ENCODE assay signal across 8 cellular contexts in genomic region chr1:25616080-25616931, GRCh38. TPM values are rescaled to one million over a fixed set of nuclear protein-coding genes. Genes with fewer than 3 reads are reported as not detected.
DNase-seq lines count a peak whose midpoint lies in the region; ATAC-seq, FAIRE-seq and TF ChIP-seq lines count a peak whose summit lies in the region.

Gene MAN1C1 (plus strand): TSS chr1:25616791. CDS start chr1:25617798, 1,007 bp downstream.

- peak within 1 kb of the TSS; percentile 98 for H3K4me2 ChIP-seq in HCT116 (ENCODE audit: low read length)

- no peak for TF ChIP-seq POLR2A in HCT116 (IDR thresholded peaks at IDR 0.05; ENCODE audit: borderline replicate concordance, extremely low read depth, insufficient read depth, insufficient read length)

- peak; percentile 95 for ATAC-seq in HCT116
- ATAC-seq in T-cell (replicated peaks in 1 of 4) = peak; percentile 71 to 80 (median 72)
- peak; percentile 96 for ATAC-seq in upper lobe of right lung

- FAIRE-seq in G401.6 (lab: Jason Lieb, UNC) = peak; percentile 72

- H3K36me3 ChIP-seq in HCT116 (ENCODE audit: control insufficient read depth in 1 of 2, insufficient read depth in 2 of 2, low read length in 2 of 2) (no peaks in the 10 kb centered on the region), left ventricle myocardium inferior (no peaks in the 10 kb centered on the region), upper lobe of right lung (no peaks in the 10 kb centered on the region)

- RAD21 ChIA-PET in HCT116 (lab: Charles Lee; ENCODE audit: low non-redundant PET in 1 of 2, low total read pairs in 2 of 2, uncharacterized antibody in 2 of 2, unreplicated experiment in 2 of 2) = no interaction called here

- no peaks in the 10 kb centered on the region for H3K36me3 Mint-ChIP-seq in T-cell

- DNase-seq in HCT116 (ENCODE audit: low read depth, low spot score) = peak; percentile 69
- DNase-seq in NCI-H1092 treated with DMSO at 0.1 percent for 48 hours (lab: John Stamatoyannopoulos, UW) = peak; percentile 97
- DNase-seq in T-cell = peak; percentile 54 to 89 (median 72)
- peak; percentile 58 for DNase-seq in amniotic stem cell (lab: John Stamatoyannopoulos, UW)
- DNase-seq in left ventricle myocardium inferior = peak; percentile 91
- DNase-seq in posterior vena cava (ENCODE audit: low spot score) = peak; percentile 94
- peak; percentile 95 for DNase-seq in upper lobe of right lung

- no peaks in the 10 kb centered on the region for H3K9me3 Mint-ChIP-seq in T-cell

- peak within 1 kb of the TSS; percentile 78 to 93 (median 92) for H3K4me3 Mint-ChIP-seq in T-cell

- H3K4me1 ChIP-seq in HCT116 (ENCODE audit: control insufficient read depth in 1 of 2, insufficient read depth in 2 of 2, low read length in 2 of 2) (peaks cover 5 to 13% of the 10 kb centered on the region in 2 experiments; a peak in 3 of 4 replicates), left ventricle myocardium inferior (peaks cover 58% of the 10 kb centered on the region), upper lobe of right lung (peaks cover 20% of the 10 kb centered on the region)

- no peak for TF ChIP-seq RAD21 in HCT116 (IDR thresholded peaks at IDR 0.05; ENCODE audit: low read depth)

- H2AFZ ChIP-seq in HCT116 (ENCODE audit: low read depth, low read length, poor library complexity, severe bottlenecking) = peak within 1 kb of the TSS; percentile 68

- no peaks in the 10 kb centered on the region for H3K9me3 ChIP-seq in HCT116 (ENCODE audit: control insufficient read depth in 1 of 2, insufficient read depth in 1 of 2, low read depth in 1 of 2, low read length in 2 of 2)
- no peaks in the 10 kb centered on the region for H3K9me3 ChIP-seq in left ventricle myocardium inferior (replicated peaks)
- no peaks in the 10 kb centered on the region for H3K9me3 ChIP-seq in upper lobe of right lung

- intact Hi-C loops in HCT116 (cut with micrococcal nuclease) = loop anchor here (5.0 kb wide), 1 partner anchor 181 kb away; no protein-coding TSS in a partner anchor
- intact Hi-C loops in left ventricle myocardium inferior (cut with micrococcal nuclease) = loop anchor here (5.0 to 10.0 kb wide), 2 partner anchors 76 to 128 kb away; no protein-coding TSS in a partner anchor
- intact Hi-C loops in posterior vena cava (cut with DNase I) = loop anchor here (2.0 to 5.0 kb wide), 3 partner anchors 76 to 180 kb away; no protein-coding TSS in a partner anchor
- intact Hi-C loops in upper lobe of right lung (cut with DNase I) = loop anchor here (10.0 kb wide), 1 partner anchor 178 kb away; no protein-coding TSS in a partner anchor

- BruUV-seq in HCT116 (replicated peaks; lab: Mats Ljungman, UMichigan) = no TSS peak

- H3K9me2 ChIP-seq in HCT116 (ENCODE audit: insufficient read depth) = no peaks in the 10 kb centered on the region

- CTCF ChIA-PET in HCT116 (lab: Charles Lee) (interaction anchor here (0.9 kb wide), 1 partner anchor 182 kb away, joined by 8 read pairs; no protein-coding TSS in a partner anchor), T-cell (lab: Charles Lee) (interaction anchor here in 1 of 2 donors (0.8 kb wide), 1 partner anchor 26 kb away, joined by 3 read pairs; no protein-coding TSS in a partner anchor)

- peaks cover 50 to 56% (median 51%) of the 10 kb centered on the region in 3 donors for H3K4me1 Mint-ChIP-seq in T-cell

- no peaks in the 10 kb centered on the region for H4K20me1 ChIP-seq in HCT116 (ENCODE audit: insufficient read depth)

- peak within 1 kb of the TSS; percentile 64 to 72 for H3K4me3 ChIP-seq in HCT116 (replicated peaks in 1 of 2; ENCODE audit: low read depth in 1 of 2, low read length in 2 of 2)
- peak within 1 kb of the TSS; percentile 96 for H3K4me3 ChIP-seq in left ventricle myocardium inferior
- peak within 1 kb of the TSS; percentile 85 for H3K4me3 ChIP-seq in upper lobe of right lung

- H3K27ac ChIP-seq in HCT116 (ENCODE audit: low read depth, low read length) = peak within 1 kb of the TSS; percentile 55; the same call in 1 of the 2 replicates
- peak within 1 kb of the TSS; percentile 87 for H3K27ac ChIP-seq in left ventricle myocardium inferior (replicated peaks)
- H3K27ac ChIP-seq in upper lobe of right lung = peak within 1 kb of the TSS; percentile 72

- H3K79me2 ChIP-seq in HCT116 (ENCODE audit: insufficient read depth, low read length) = no peaks in the 10 kb centered on the region

- TF ChIP-seq CTCF in HCT116 (IDR thresholded peaks at IDR 0.05 in 2 of 3, conservative IDR thresholded peaks at IDR 0.05 in 1 of 3; ENCODE audit: borderline replicate concordance in 1 of 3, insufficient read depth in 1 of 3, low read depth in 2 of 3, low read length in 2 of 3) (peak in 2 of 3 experiments; percentile 50; a peak in 4 of 6 replicates), left ventricle myocardium inferior (IDR thresholded peaks at IDR 0.05; ENCODE audit: borderline replicate concordance) (peak; percentile 66), upper lobe of right lung (IDR thresholded peaks at IDR 0.05) (peak; percentile 51)

- H3K9ac ChIP-seq in HCT116 (ENCODE audit: low read length) = peak within 1 kb of the TSS; percentile 62

- POLR2A ChIA-PET in HCT116 (lab: Charles Lee) (no interaction called here), T-cell (lab: Charles Lee) (interaction anchor here in 1 of 2 donors (0.6 kb wide), 1 partner anchor 197 kb away, joined by 5 read pairs; no protein-coding TSS in a partner anchor)

- H3K27me3 Mint-ChIP-seq in T-cell = peaks cover 0 to 2% of the 10 kb centered on the region in 2 donors

- H3K27ac Mint-ChIP-seq in T-cell = peak within 1 kb of the TSS; percentile 35 to 84

- H3K27me3 ChIP-seq in HCT116 (ENCODE audit: insufficient read depth, low read length) = peaks cover 13% of the 10 kb centered on the region; the same call in 1 of the 2 replicates
- no peaks in the 10 kb centered on the region for H3K27me3 ChIP-seq in left ventricle myocardium inferior (ENCODE audit: low read depth)
- H3K27me3 ChIP-seq in upper lobe of right lung = no peaks in the 10 kb centered on the region

TF ChIP-seq in HCT116, 20 proteins besides CTCF, POLR2A, EP300 and RAD21:
- TF ChIP-seq EGR1 (IDR thresholded peaks at IDR 0.05; ENCODE audit: low read depth) (peak; percentile 94), POLR2AphosphoS5 (IDR thresholded peaks at IDR 0.05; ENCODE audit: low read depth, low read length) (peak; percentile 25; the same call in 1 of the 2 replicates), ZFX (IDR thresholded peaks at IDR 0.05) (no peak)
TF ChIP-seq in HCT116: peak in this region for 2.

RNA-seq across cellular contexts. Expression of gene MAN1C1, which starts in this region (rescaled TPM):
- 1.2 TPM for total RNA-seq in HCT116 (2021; ENCODE audit: unreplicated experiment)
- polyA plus RNA-seq in HCT116 (2012) = 0.99 and 1.4 TPM in 2 replicates
- 10 to 100 TPM; 57.5 to 90.5 (median 65.5) TPM for total RNA-seq in T-cell
- 18.0 TPM for total RNA-seq in left ventricle myocardium inferior
- 10 to 100 TPM; 15.0 to 29.4 TPM for total RNA-seq in posterior vena cava
- total RNA-seq in upper lobe of right lung = 19.7 TPM

Comparison
In these comparisons a context has a peak if more than half of its experiments do, and no peak if none do; other contexts are left out.
1. Peak in every context shown above with its lines: DNase-seq, ATAC-seq, H3K4me3 ChIP-seq and H3K27ac ChIP-seq.